Comparison of ENCODE assay signal across 8 cellular contexts in genomic region chr21:46667735-46668380, GRCh38. TPM values are rescaled to one million over a fixed set of nuclear protein-coding genes. Genes with fewer than 3 reads are reported as not detected.
A peak's percentile ranks its signal among the peaks of the same experiment; 100 is the strongest.
DNase-seq lines count a peak whose midpoint lies in the region; ATAC-seq and TF ChIP-seq lines count a peak whose summit lies in the region.

No MANE protein-coding gene starts in this region.

- H3K27ac Mint-ChIP-seq in activated B cell treated with CpG ODN at 0.5 μM for 24 hours: no peak overlapping the region

- peak overlapping the region; percentile 18 for H2BK120ac ChIP-seq in trophoblast cell (ENCODE audit: insufficient read depth, low read length, poor library complexity)

- no peaks in the 10 kb centered on the region for H3K9me3 Mint-ChIP-seq in activated B cell treated with CpG ODN at 0.5 μM for 24 hours

- no CpG with 5 or more reads among the region's 55 CpGs for WGBS in trophoblast cell (ENCODE audit: extremely low coverage, insufficient coverage, insufficient read length)

- peaks cover 31% of the 10 kb centered on the region for H3K27me3 Mint-ChIP-seq in activated B cell treated with CpG ODN at 0.5 μM for 24 hours

- CTCF ChIA-PET in activated B cell treated with CpG ODN at 0.5 μM for 24 hours (lab: Charles Lee): no interaction called here

- peaks cover 5 to 6% of the 10 kb centered on the region in 2 experiments for H3K4me1 ChIP-seq in trophoblast cell (ENCODE audit: control insufficient read depth in 1 of 2, insufficient read depth in 2 of 2, low read length in 2 of 2)

- peak overlapping the region; percentile 12 for H2BK12ac ChIP-seq in trophoblast cell (ENCODE audit: low read length)

- H4K8ac ChIP-seq in trophoblast cell (ENCODE audit: low read depth, low read length): peak overlapping the region; percentile 78

- H3K27ac ChIP-seq in trophoblast cell (ENCODE audit: low read depth, low read length): no peak overlapping the region

- POLR2A ChIA-PET in activated B cell treated with CpG ODN at 0.5 μM for 24 hours (lab: Charles Lee): no interaction called here

- H4K91ac ChIP-seq in trophoblast cell (ENCODE audit: low read depth, low read length): peak overlapping the region; percentile 8

- H3K79me2 ChIP-seq in trophoblast cell (ENCODE audit: control insufficient read depth, insufficient read depth, low read length, poor library complexity): peaks cover 2% of the 10 kb centered on the region

- peaks cover 7% of the 10 kb centered on the region for H3K79me1 ChIP-seq in trophoblast cell (ENCODE audit: low read length)

- no peak for TF ChIP-seq CTCF in activated B cell treated with CpG ODN at 0.5 μM for 24 hours (IDR thresholded peaks at IDR 0.05)
- no peak for TF ChIP-seq CTCF in fibroblast of villous mesenchyme (IDR thresholded peaks at IDR 0.05; ENCODE audit: insufficient read depth, low read depth, low read length)

- H2AK5ac ChIP-seq in trophoblast cell (ENCODE audit: low read length): no peak overlapping the region

- peak overlapping the region; percentile 68 for H2AFZ ChIP-seq in trophoblast cell (ENCODE audit: insufficient read depth, low read length, poor library complexity)

- in situ Hi-C loops in KBM-7 (cut with MboI; ENCODE audit: low pct_unique_long_range_greater_than_20kb, low sequenced_read_pairs): no loop called here

- no peak overlapping the region for H3K23ac ChIP-seq in trophoblast cell (ENCODE audit: low read length)

- H3K9ac ChIP-seq in trophoblast cell (ENCODE audit: low read length): peak overlapping the region; percentile 14

- H3K27me3 ChIP-seq in trophoblast cell (ENCODE audit: insufficient read depth, low read length): no peaks in the 10 kb centered on the region

- no peak overlapping the region for H2BK5ac ChIP-seq in trophoblast cell (ENCODE audit: low read depth, low read length, poor library complexity)

- peaks cover 11% of the 10 kb centered on the region for H3K4me1 Mint-ChIP-seq in activated B cell treated with CpG ODN at 0.5 μM for 24 hours

- peak; percentile 59 for DNase-seq in EL
- DNase-seq in KBM-7: peak; percentile 56
- no peak for DNase-seq in activated B cell treated with CpG ODN at 0.5 μM for 24 hours
- DNase-seq in fibroblast of villous mesenchyme (ENCODE audit: low read depth): peak; percentile 61
- DNase-seq in trophoblast cell: peak in 1 of 2 donors; percentile 12
- no peak for DNase-seq in C1 segment of cervical spinal cord (lab: John Stamatoyannopoulos, UW)

- peaks cover 10 to 15% of the 10 kb centered on the region in 2 experiments for H3K36me3 ChIP-seq in trophoblast cell (ENCODE audit: control insufficient read depth in 1 of 2, insufficient read depth in 2 of 2, low read length in 2 of 2)

- intact Hi-C loops in activated B cell treated with CpG ODN at 0.5 μM for 24 hours (cut with micrococcal nuclease): no loop called here

- H3K9me3 ChIP-seq in trophoblast cell (ENCODE audit: insufficient read depth, low read depth, low read length): peaks cover 5% of the 10 kb centered on the region

- no peak for ATAC-seq in activated B cell treated with CpG ODN at 0.5 μM for 24 hours (ENCODE audit: low read depth)
- no peak for ATAC-seq in GM18909 (IDR thresholded peaks at IDR 0.05; ENCODE audit: poor library complexity, unreplicated experiment)
- ATAC-seq in GM19035 (IDR thresholded peaks at IDR 0.05; ENCODE audit: unreplicated experiment): no peak

- H3K4me3 ChIP-seq in fibroblast of villous mesenchyme (ENCODE audit: low read depth, low read length): peak overlapping the region; percentile 64
- H3K4me3 ChIP-seq in trophoblast cell (ENCODE audit: low read depth, low read length): peak overlapping the region; percentile 66

- peak overlapping the region; percentile 19 for H3K18ac ChIP-seq in trophoblast cell (ENCODE audit: low read length)

- H3K4me2 ChIP-seq in trophoblast cell (ENCODE audit: low read length): peak overlapping the region; percentile 97

- H4K12ac ChIP-seq in trophoblast cell (ENCODE audit: low read depth, low read length): peak overlapping the region; percentile 32

- H3K14ac ChIP-seq in trophoblast cell (ENCODE audit: low read length): peak overlapping the region; percentile 33

- no peak overlapping the region for H3K4ac ChIP-seq in trophoblast cell (ENCODE audit: low read depth, low read length)

- peaks cover 28% of the 10 kb centered on the region for H3K36me3 Mint-ChIP-seq in activated B cell treated with CpG ODN at 0.5 μM for 24 hours (ENCODE audit: low read depth)

- H3K4me3 Mint-ChIP-seq in activated B cell treated with CpG ODN at 0.5 μM for 24 hours: peak overlapping the region; percentile 74

RNA-seq across cellular contexts. Expression of gene PRMT2, which starts 32.4 kb away (rescaled TPM):
- 48.5 and 52.4 TPM in 2 replicates for total RNA-seq in activated B cell treated with CpG ODN at 0.5 μM for 24 hours
- total RNA-seq in fibroblast of villous mesenchyme: 120 and 164 TPM in 2 replicates
- 44.7 and 48.2 TPM in 2 replicates for polyA plus RNA-seq in trophoblast cell (2013)

Comparison
In these comparisons a context has a peak if more than half of its experiments do, and no peak if none do; other contexts are left out.
1. DNase-seq: peak in EL (single experiment), KBM-7 (single experiment) and fibroblast of villous mesenchyme (single experiment); none in activated B cell treated with CpG ODN at 0.5 μM for 24 hours (single experiment) and C1 segment of cervical spinal cord (0 of 14).